In the genomic region with DNA sequence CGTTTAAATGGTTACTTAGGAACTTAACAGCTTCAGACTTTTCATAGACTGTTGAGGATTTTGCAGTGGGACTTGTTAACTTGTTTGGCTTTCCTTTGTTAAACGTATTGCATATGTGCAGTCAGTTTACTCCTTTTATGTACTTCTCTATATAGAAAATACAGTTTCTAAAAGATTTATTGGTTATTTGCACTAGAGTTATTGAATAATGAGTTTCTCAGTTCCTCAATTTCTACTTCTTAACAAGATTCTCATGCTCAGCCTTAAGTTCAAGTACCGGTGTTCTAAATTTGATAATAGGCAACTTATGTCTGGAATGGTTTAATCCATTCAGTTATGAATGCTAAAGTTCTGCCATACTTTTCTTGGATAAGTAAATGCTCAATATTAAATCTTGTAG, we compare ENCODE assay signal across 9 cellular contexts. TPM values are rescaled to one million over a fixed set of nuclear protein-coding genes. Genes with fewer than 3 reads are reported as not detected.
DNase-seq lines count a peak whose midpoint lies in the region; ATAC-seq, FAIRE-seq and TF ChIP-seq lines count a peak whose summit lies in the region.
"Had no signal": no experiment of that assay in that cellular context is flagged by ENCODE, and none has a peak within 500 bp of the region (broad histone marks: within the 10 kb centered on the region; RNA-seq: fewer than 3 reads in every experiment).

No MANE protein-coding gene starts in this region.

- H3K79me2 ChIP-seq in GM12878 (ENCODE audit: control insufficient read depth, insufficient read depth, low read length) = peaks cover 55% of the 10 kb centered on the region

- no peaks in the 10 kb centered on the region for H4K20me1 ChIP-seq in GM12878 (ENCODE audit: control insufficient read depth, insufficient read depth)

- in situ Hi-C loops in GM12878 (cut with MboI) = no loop called here

- intact Hi-C loops in GM12878 (cut with micrococcal nuclease; ENCODE audit: unreplicated experiment) = loop anchor here (2.0 kb wide), 1 partner anchor 53 kb away; a partner anchor contains a TSS

- H3K36me3 ChIP-seq in GM12878 (ENCODE audit: control insufficient read depth in 2 of 2, insufficient read depth in 2 of 2, low read length in 1 of 2) (no peaks in the 10 kb centered on the region; a peak in 1 of 4 replicates), mesodermal cell (ENCODE audit: control insufficient read depth, insufficient read depth, low read length) (peaks cover 31% of the 10 kb centered on the region)

- BruUV-seq in GM12878 (replicated peaks; lab: Mats Ljungman, UMichigan) = no TSS peak

- H3K9me3 ChIP-seq in GM12878 (replicated peaks; ENCODE audit: control insufficient read depth, insufficient read depth, low read length) (no peaks in the 10 kb centered on the region), mesodermal cell (ENCODE audit: control insufficient read depth, low read length) (no peaks in the 10 kb centered on the region)

- CTCF ChIA-PET in GM12878 (lab: Yijun Ruan, JAX) = interaction anchor here (0.6 to 0.9 kb wide), 4 partner anchors 8 to 756 kb away, joined by 3 read pairs; a partner anchor contains a TSS

- H3K4me3 Mint-ChIP-seq in stimulated activated naive CD8-positive, alpha-beta T cell treated with anti-CD3 and anti-CD28 coated beads, Interleukin-15, Interleukin-2, amounts not matched to agents 100 ng/mL and 50 ng/mL, for 24 hours = peak overlapping the region; percentile 93

- no peak for TF ChIP-seq EP300 in GM12878 (IDR thresholded peaks at IDR 0.05; ENCODE audit: borderline replicate concordance in 1 of 2, control insufficient read depth in 1 of 2, low read depth in 2 of 2, low read length in 2 of 2)

- H3K4me1 ChIP-seq in GM12878 (ENCODE audit: control insufficient read depth, insufficient read depth, low read length) (no peaks in the 10 kb centered on the region; the same call in 1 of the 2 replicates), mesodermal cell (ENCODE audit: control insufficient read depth, insufficient read depth, low read length, poor library complexity, severe bottlenecking) (peaks cover 9% of the 10 kb centered on the region)

- H3K27me3 ChIP-seq in GM12878 (replicated peaks in 1 of 2; ENCODE audit: control insufficient read depth in 2 of 2, insufficient read depth in 2 of 2, low read length in 1 of 2) = no peaks in the 10 kb centered on the region

- WGBS in GM12878 (ENCODE audit: insufficient coverage, insufficient replicate concordance, low lambda C conversion rate, missing lambda C conversion rate) = under 1% methylated on average over 3 of the region's 3 CpGs
- WGBS in mesodermal cell (ENCODE audit: insufficient coverage in 2 of 2), 2 experiments = no CpG with 5 or more reads among the region's 3 CpGs

- no peak for DNase-seq in stimulated activated naive CD8-positive, alpha-beta T cell treated with anti-CD3 and anti-CD28 coated beads, Interleukin-15, Interleukin-2, amounts not matched to agents 100 U/mL and 50 U/mL, for 24 hours
- no peak for DNase-seq in GM12878 (ENCODE audit: low read depth, low spot score)
- DNase-seq in islet precursor cell = no peak
- no peak for DNase-seq in activated gamma-delta T cell treated with Interleukin-2 at 50 U/mL for 16 hours

- no peak for ATAC-seq in stimulated activated naive CD8-positive, alpha-beta T cell treated with anti-CD3 and anti-CD28 coated beads, Interleukin-15, Interleukin-2, amounts not matched to agents 100 U/mL and 50 U/mL, for 24 hours
- ATAC-seq in GM12878 = peak; percentile 7
- ATAC-seq in HG02938 (IDR thresholded peaks at IDR 0.05; ENCODE audit: unreplicated experiment) = no peak
- no peak for ATAC-seq in GM18519 (IDR thresholded peaks at IDR 0.05; ENCODE audit: low FRiP score, unreplicated experiment)

- POLR2A ChIA-PET in GM12878 (lab: Charles Lee) = interaction anchor here (0.6 to 3.5 kb wide), 4 partner anchors 27 to 55 kb away, joined by 3 to 20 read pairs (median 4); a partner anchor contains a TSS

- H3K4me3 ChIP-seq in GM12878 = peak overlapping the region; percentile 94
- peak overlapping the region; percentile 83 for H3K4me3 ChIP-seq in mesodermal cell (ENCODE audit: extremely low read depth, insufficient read depth, low read length, poor library complexity, severe bottlenecking)

- TF ChIP-seq POLR2A in GM12878 (IDR thresholded peaks at IDR 0.05; ENCODE audit: low read depth, low read length) = no peak

- H3K9ac ChIP-seq in GM12878 (ENCODE audit: control insufficient read depth, insufficient read depth, low read length) = peak overlapping the region; percentile 100

- peaks cover 59% of the 10 kb centered on the region for H3K4me1 Mint-ChIP-seq in stimulated activated naive CD8-positive, alpha-beta T cell treated with anti-CD3 and anti-CD28 coated beads, Interleukin-15, Interleukin-2, amounts not matched to agents 100 ng/mL and 50 ng/mL, for 24 hours (ENCODE audit: low read depth)

- H3K27ac Mint-ChIP-seq in stimulated activated naive CD8-positive, alpha-beta T cell treated with anti-CD3 and anti-CD28 coated beads, Interleukin-15, Interleukin-2, amounts not matched to agents 100 ng/mL and 50 ng/mL, for 24 hours = peak overlapping the region; percentile 97

- H3K27ac ChIP-seq in GM12878 (ENCODE audit: control insufficient read depth, insufficient read depth) = peak overlapping the region; percentile 99
- peak overlapping the region; percentile 96 for H3K27ac ChIP-seq in mesodermal cell (ENCODE audit: low read depth, low read length, severe bottlenecking)

- no peak for TF ChIP-seq CTCF in GM12878 (IDR thresholded peaks at IDR 0.05 in 2 of 3, conservative IDR thresholded peaks at IDR 0.05 in 1 of 3; ENCODE audit: control insufficient read depth in 2 of 3, extremely low read depth in 1 of 3, insufficient read depth in 1 of 3, low read depth in 3 of 3, low read length in 3 of 3)

- H3K9me3 Mint-ChIP-seq in stimulated activated naive CD8-positive, alpha-beta T cell treated with anti-CD3 and anti-CD28 coated beads, Interleukin-15, Interleukin-2, amounts not matched to agents 100 ng/mL and 50 ng/mL, for 24 hours = no peaks in the 10 kb centered on the region

- H3K4me2 ChIP-seq in GM12878 (ENCODE audit: control insufficient read depth, insufficient read depth) = peak overlapping the region; percentile 86; the same call in 1 of the 2 replicates

- RAD21 ChIA-PET in GM12878 (lab: Charles Lee; ENCODE audit: unreplicated experiment) = interaction anchor here (1.1 to 2.7 kb wide), 3 partner anchors 53 to 1239 kb away, joined by 3 to 17 read pairs (median 4); a partner anchor contains a TSS

- no peak overlapping the region for H2AFZ ChIP-seq in GM12878 (ENCODE audit: control insufficient read depth, low read depth, low read length)

- SMC1A ChIA-PET in GM12878 (lab: Charles Lee; ENCODE audit: uncharacterized antibody, unreplicated experiment) = interaction anchor here (0.9 to 4.8 kb wide), 6 partner anchors 7 to 54 kb away, joined by 3 to 35 read pairs (median 7); a partner anchor contains a TSS

- TF ChIP-seq RAD21 in GM12878 (IDR thresholded peaks at IDR 0.05; ENCODE audit: insufficient read depth, low read depth, low read length) = no peak

- FAIRE-seq in GM12878 (lab: Jason Lieb, UNC) = no peak
- FAIRE-seq: GM12892 had no signal

- no peaks in the 10 kb centered on the region for H3K27me3 Mint-ChIP-seq in stimulated activated naive CD8-positive, alpha-beta T cell treated with anti-CD3 and anti-CD28 coated beads, Interleukin-15, Interleukin-2, amounts not matched to agents 100 ng/mL and 50 ng/mL, for 24 hours

- H3K36me3 Mint-ChIP-seq in stimulated activated naive CD8-positive, alpha-beta T cell treated with anti-CD3 and anti-CD28 coated beads, Interleukin-15, Interleukin-2, amounts not matched to agents 100 ng/mL and 50 ng/mL, for 24 hours (ENCODE audit: low read depth) = peaks cover 28% of the 10 kb centered on the region

RNA-seq across cellular contexts. Expression of a gene that starts 0.9 kb away (rescaled TPM):
- 129 and 132 TPM in 2 replicates for total RNA-seq in GM12878 (2013; cell fraction: nucleolus; rRNA removed)
- total RNA-seq in GM12878 (2014; rRNA removed) = 148 and 181 TPM in 2 replicates
- 142 and 144 TPM in 2 replicates for total RNA-seq in GM12878 (2014; rRNA removed; fragmentation: Illumina TruSeq; extraction: Trizol)
- 288 and 312 TPM in 2 replicates for total RNA-seq in GM12878 (2021)
- 218 TPM for polyA plus RNA-seq in GM12878 (2011; ENCODE audit: low read depth)
- 425 and 442 TPM in 2 replicates for polyA plus RNA-seq in GM12878 (2011; rRNA removed)
- polyA plus RNA-seq in GM12878 (2011; cell fraction: cytosol; rRNA removed) = 307 and 377 TPM in 2 replicates
- polyA plus RNA-seq in GM12878 (2011; cell fraction: nucleus; rRNA removed) = 151 and 184 TPM in 2 replicates
- 156 and 217 TPM in 2 replicates for polyA plus RNA-seq in GM12878 (2012)
- 358 and 442 TPM in 2 replicates for polyA plus RNA-seq in GM12878 (2014; fragmentation: Illumina TruSeq; extraction: Trizol)
- polyA plus RNA-seq in GM12878 (2014; fragmentation: Nextera tagmentation; extraction: Ambion mirVana) = 100 to 1,000 TPM; 813 to 936 TPM
- 290 and 346 TPM in 2 replicates for polyA plus RNA-seq in GM12878 (2014; rRNA removed)
- polyA plus RNA-seq in GM12878 (2016; fragmentation: Nextera tagmentation; extraction: Ambion mirVana) = 100 to 1,000 TPM; 540 to 578 TPM
- polyA minus RNA-seq in GM12878 (2011; rRNA and poly(A)+ RNA removed) = 195 and 312 TPM in 2 replicates
- polyA minus RNA-seq in GM12878 (2011; cell fraction: cytosol; rRNA and poly(A)+ RNA removed) = 37.7 and 56.5 TPM in 2 replicates
- 42.2 and 49.9 TPM in 2 replicates for polyA minus RNA-seq in GM12878 (2011; cell fraction: nucleus; rRNA and poly(A)+ RNA removed)
- polyA plus RNA-seq in mesodermal cell (2013, experiment 1 of 2) = 142 TPM
- polyA plus RNA-seq in mesodermal cell (2013, experiment 2 of 2) = 195 TPM

RNA-seq across cellular contexts. Expression of a gene that starts 45.6 kb away (rescaled TPM):
- 42.5 and 44.1 TPM in 2 replicates for total RNA-seq in GM12878 (2013; cell fraction: nucleolus; rRNA removed)
- total RNA-seq in GM12878 (2014; rRNA removed) (31.9 and 35.8 TPM in 2 replicates), GM12878 (2014; rRNA removed; fragmentation: Illumina TruSeq; extraction: Trizol) (25.7 and 26.0 TPM in 2 replicates), GM12878 (2021) (26.8 and 27.4 TPM in 2 replicates)
- 21.2 TPM for polyA plus RNA-seq in GM12878 (2011; ENCODE audit: low read depth)
- polyA plus RNA-seq in GM12878 (2011; rRNA removed) (54.5 and 85.9 TPM in 2 replicates), GM12878 (2014; fragmentation: Illumina TruSeq; extraction: Trizol) (43.7 and 59.4 TPM in 2 replicates), GM12878 (2014; fragmentation: Nextera tagmentation; extraction: Ambion mirVana) (10 to 100 TPM; 34.0 to 50.5 TPM), GM12878 (2014; rRNA removed) (27.8 and 28.8 TPM in 2 replicates), GM12878 (2016; fragmentation: Nextera tagmentation; extraction: Ambion mirVana) (10 to 100 TPM; 64.6 to 74.3 TPM)
- 13.2 and 17.9 TPM in 2 replicates for polyA plus RNA-seq in GM12878 (2011; cell fraction: cytosol; rRNA removed)
- 16.1 and 16.5 TPM in 2 replicates for polyA plus RNA-seq in GM12878 (2011; cell fraction: nucleus; rRNA removed)
- 24.8 and 26.3 TPM in 2 replicates for polyA plus RNA-seq in GM12878 (2012)
- polyA minus RNA-seq in GM12878 (2011; rRNA and poly(A)+ RNA removed) = 13.3 and 19.2 TPM in 2 replicates
- polyA minus RNA-seq in GM12878 (2011; cell fraction: cytosol; rRNA and poly(A)+ RNA removed) = 4.9 and 8.5 TPM in 2 replicates
- 8.0 and 11.9 TPM in 2 replicates for polyA minus RNA-seq in GM12878 (2011; cell fraction: nucleus; rRNA and poly(A)+ RNA removed)
- polyA plus RNA-seq in mesodermal cell (2013, experiment 1 of 2) = 93.7 TPM
- 93.8 TPM for polyA plus RNA-seq in mesodermal cell (2013, experiment 2 of 2)

RNA-seq across cellular contexts. Expression of a gene that starts 52.8 kb away (rescaled TPM):
- 79.2 and 92.6 TPM in 2 replicates for total RNA-seq in GM12878 (2013; cell fraction: nucleolus; rRNA removed)
- total RNA-seq in GM12878 (2014; rRNA removed) (6.2 and 8.9 TPM in 2 replicates), GM12878 (2014; rRNA removed; fragmentation: Illumina TruSeq; extraction: Trizol) (13.7 and 13.9 TPM in 2 replicates), GM12878 (2021) (14.1 and 14.4 TPM in 2 replicates)
- 12.5 TPM for polyA plus RNA-seq in GM12878 (2011; ENCODE audit: low read depth)
- polyA plus RNA-seq in GM12878 (2011; rRNA removed) (12.5 and 27.7 TPM in 2 replicates), GM12878 (2014; fragmentation: Illumina TruSeq; extraction: Trizol) (12.5 and 18.2 TPM in 2 replicates), GM12878 (2014; fragmentation: Nextera tagmentation; extraction: Ambion mirVana) (1 to 10 TPM; 5.2 to 5.8 TPM), GM12878 (2014; rRNA removed) (6.0 and 7.6 TPM in 2 replicates), GM12878 (2016; fragmentation: Nextera tagmentation; extraction: Ambion mirVana) (10 to 100 TPM; 18.4 to 18.9 TPM)
- 3.5 and 3.7 TPM in 2 replicates for polyA plus RNA-seq in GM12878 (2011; cell fraction: cytosol; rRNA removed)
- 21.8 and 25.4 TPM in 2 replicates for polyA plus RNA-seq in GM12878 (2011; cell fraction: nucleus; rRNA removed)
- polyA plus RNA-seq in GM12878 (2012) = 10.4 and 12.2 TPM in 2 replicates
- 14.0 and 22.9 TPM in 2 replicates for polyA minus RNA-seq in GM12878 (2011; rRNA and poly(A)+ RNA removed)
- polyA minus RNA-seq in GM12878 (2011; cell fraction: cytosol; rRNA and poly(A)+ RNA removed) = 3.4 and 6.4 TPM in 2 replicates
- 24.5 and 35.5 TPM in 2 replicates for polyA minus RNA-seq in GM12878 (2011; cell fraction: nucleus; rRNA and poly(A)+ RNA removed)
- polyA plus RNA-seq in mesodermal cell (2013, experiment 1 of 2) = 16.1 TPM
- polyA plus RNA-seq in mesodermal cell (2013, experiment 2 of 2) = 16.2 TPM
